In genomic region chr15:64844576-64845140, GRCh38 we compare ENCODE assay signal across 8 cellular contexts. TPM values are rescaled to one million over a fixed set of nuclear protein-coding genes. Genes with fewer than 3 reads are reported as not detected.
DNase-seq lines count a peak whose midpoint lies in the region; ATAC-seq, FAIRE-seq and TF ChIP-seq lines count a peak whose summit lies in the region.

No MANE protein-coding gene starts in this region.

- peak overlapping the region; percentile 68 for H3K4me3 Mint-ChIP-seq in activated naive CD8-positive, alpha-beta T cell treated with anti-CD3 and anti-CD28 coated beads, Interleukin-2, amount 50 U/mL, for 24 hours
- peak overlapping the region; percentile 93 for H3K4me3 Mint-ChIP-seq in type B pancreatic cell

- ATAC-seq in activated naive CD8-positive, alpha-beta T cell treated with anti-CD3 and anti-CD28 coated beads, Interleukin-2, amount 50 U/mL, for 24 hours = no peak

- peaks cover 3% of the 10 kb centered on the region for H3K36me3 Mint-ChIP-seq in activated naive CD8-positive, alpha-beta T cell treated with anti-CD3 and anti-CD28 coated beads, Interleukin-2, amount 50 U/mL, for 24 hours (ENCODE audit: low read depth)
- H3K36me3 Mint-ChIP-seq in type B pancreatic cell = peaks cover 6% of the 10 kb centered on the region

- no peak for FAIRE-seq in GM12892 (lab: Jason Lieb, UNC)

- DNase-seq in activated gamma-delta T cell treated with Interleukin-2 at 50 U/mL for 16 hours (peak; percentile 28), activated gamma-delta T cell (lab: John Stamatoyannopoulos, UW) (no peak), type B pancreatic cell (ENCODE audit: extremely low spot score, unreplicated experiment) (no peak), NCI-H2081 treated with DMSO at 0.1 percent for 48 hours (lab: John Stamatoyannopoulos, UW) (no peak), anterior cingulate cortex (lab: John Stamatoyannopoulos, UW) (no peak), GM12892 (ENCODE audit: insufficient read length) (no peak)
- no peak for DNase-seq in activated naive CD8-positive, alpha-beta T cell treated with anti-CD3 and anti-CD28 coated beads, Interleukin-2, amount 50 U/mL, for 24 hours

- H3K36me3 ChIP-seq in liver (ENCODE audit: control insufficient read depth in 4 of 4, insufficient read depth in 3 of 4, low read depth in 1 of 4, low read length in 3 of 4) = no peaks in the 10 kb centered on the region

- no peak for TF ChIP-seq RAD21 in liver (IDR thresholded peaks at IDR 0.05)

- WGBS in liver = 63% methylated on average over 8 of the region's 8 CpGs

- H3K27me3 ChIP-seq in liver (ENCODE audit: control insufficient read depth in 4 of 4, insufficient read depth in 4 of 4, low read length in 3 of 4) = no peaks in the 10 kb centered on the region

- H3K4me1 Mint-ChIP-seq in activated naive CD8-positive, alpha-beta T cell treated with anti-CD3 and anti-CD28 coated beads, Interleukin-2, amount 50 U/mL, for 24 hours = peaks cover 55% of the 10 kb centered on the region
- H3K4me1 Mint-ChIP-seq in type B pancreatic cell (ENCODE audit: unreplicated experiment) = peaks cover 35% of the 10 kb centered on the region

- no peak for TF ChIP-seq CTCF in liver (IDR thresholded peaks at IDR 0.05; ENCODE audit: low read depth, low read length, missing input control)
- TF ChIP-seq CTCF in type B pancreatic cell (conservative IDR thresholded peaks at IDR 0.05) = no peak

- H3K27ac Mint-ChIP-seq in activated naive CD8-positive, alpha-beta T cell treated with anti-CD3 and anti-CD28 coated beads, Interleukin-2, amount 50 U/mL, for 24 hours = peak overlapping the region; percentile 68
- peak overlapping the region; percentile 39 for H3K27ac Mint-ChIP-seq in type B pancreatic cell

- peak overlapping the region; percentile 10 to 50 (median 18) for H3K4me3 ChIP-seq in liver (ENCODE audit: low read depth in 1 of 3, low read length in 3 of 3)

- peaks cover 0 to 19% (median 8%) of the 10 kb centered on the region in 4 donors for H3K4me1 ChIP-seq in liver (ENCODE audit: control insufficient read depth in 4 of 4, insufficient read depth in 4 of 4, low read length in 3 of 4)

- H3K9ac ChIP-seq in liver (ENCODE audit: low read depth in 1 of 2, low read length in 2 of 2) = peak overlapping the region in 1 of 2 donors; percentile 48

- H3K27ac ChIP-seq in liver (ENCODE audit: low read depth in 1 of 2, low read length in 2 of 2) = peak overlapping the region; percentile 48 to 64

- no peaks in the 10 kb centered on the region for H3K9me3 Mint-ChIP-seq in activated naive CD8-positive, alpha-beta T cell treated with anti-CD3 and anti-CD28 coated beads, Interleukin-2, amount 50 U/mL, for 24 hours
- H3K9me3 Mint-ChIP-seq in type B pancreatic cell = no peaks in the 10 kb centered on the region

- no peak for TF ChIP-seq POLR2A in GM12892 (IDR thresholded peaks at IDR 0.05; ENCODE audit: low read depth, low read length)

- H3K27me3 Mint-ChIP-seq in activated naive CD8-positive, alpha-beta T cell treated with anti-CD3 and anti-CD28 coated beads, Interleukin-2, amount 50 U/mL, for 24 hours = no peaks in the 10 kb centered on the region
- H3K27me3 Mint-ChIP-seq in type B pancreatic cell = no peaks in the 10 kb centered on the region

- H3K9me3 ChIP-seq in liver (ENCODE audit: control insufficient read depth in 4 of 4, low read length in 3 of 4) = no peaks in the 10 kb centered on the region

TF ChIP-seq in liver, 16 proteins besides CTCF, POLR2A, EP300 and RAD21:
- TF ChIP-seq HNF4A (conservative IDR thresholded peaks at IDR 0.05) (no peak), RXRA (IDR thresholded peaks at IDR 0.05) (no peak), TAF1 (conservative IDR thresholded peaks at IDR 0.05) (no peak), NR2F2 (IDR thresholded peaks at IDR 0.05) (peak; percentile 84), FOXA1 (IDR thresholded peaks at IDR 0.05) (no peak), EGR1 (IDR thresholded peaks at IDR 0.05; ENCODE audit: low read depth in 2 of 2) (no peak), JUND (IDR thresholded peaks at IDR 0.05) (no peak), REST (IDR thresholded peaks at IDR 0.05) (no peak), SP1 (IDR thresholded peaks at IDR 0.05) (no peak)

RNA-seq across cellular contexts. Expression of gene PLEKHO2, which starts 2.9 kb away (rescaled TPM):
- total RNA-seq in liver (10 to 100 TPM; 10.2 to 11.3 TPM), type B pancreatic cell (ENCODE audit: low replicate concordance) (10.1 and 11.2 TPM in 2 replicates)
- 1 to 10 TPM; 2.0 to 6.9 TPM for polyA plus RNA-seq in liver
- polyA plus RNA-seq in GM12892 (2012; ENCODE audit: missing spikeins) = 11.8 TPM

RNA-seq across cellular contexts. Expression of gene PIF1, which starts 19.2 kb away (rescaled TPM):
- total RNA-seq in liver = 1 to 10 TPM in 1 of 2 donors, under 1 TPM in 1; 0.42 to 7.3 TPM
- under 1 TPM; 0.61 to 0.67 TPM for polyA plus RNA-seq in liver
- total RNA-seq in type B pancreatic cell (ENCODE audit: low replicate concordance) = 8.0 and 30.5 TPM in 2 replicates
- 25.3 TPM for polyA plus RNA-seq in GM12892 (2012; ENCODE audit: missing spikeins)
